In the genomic region with DNA sequence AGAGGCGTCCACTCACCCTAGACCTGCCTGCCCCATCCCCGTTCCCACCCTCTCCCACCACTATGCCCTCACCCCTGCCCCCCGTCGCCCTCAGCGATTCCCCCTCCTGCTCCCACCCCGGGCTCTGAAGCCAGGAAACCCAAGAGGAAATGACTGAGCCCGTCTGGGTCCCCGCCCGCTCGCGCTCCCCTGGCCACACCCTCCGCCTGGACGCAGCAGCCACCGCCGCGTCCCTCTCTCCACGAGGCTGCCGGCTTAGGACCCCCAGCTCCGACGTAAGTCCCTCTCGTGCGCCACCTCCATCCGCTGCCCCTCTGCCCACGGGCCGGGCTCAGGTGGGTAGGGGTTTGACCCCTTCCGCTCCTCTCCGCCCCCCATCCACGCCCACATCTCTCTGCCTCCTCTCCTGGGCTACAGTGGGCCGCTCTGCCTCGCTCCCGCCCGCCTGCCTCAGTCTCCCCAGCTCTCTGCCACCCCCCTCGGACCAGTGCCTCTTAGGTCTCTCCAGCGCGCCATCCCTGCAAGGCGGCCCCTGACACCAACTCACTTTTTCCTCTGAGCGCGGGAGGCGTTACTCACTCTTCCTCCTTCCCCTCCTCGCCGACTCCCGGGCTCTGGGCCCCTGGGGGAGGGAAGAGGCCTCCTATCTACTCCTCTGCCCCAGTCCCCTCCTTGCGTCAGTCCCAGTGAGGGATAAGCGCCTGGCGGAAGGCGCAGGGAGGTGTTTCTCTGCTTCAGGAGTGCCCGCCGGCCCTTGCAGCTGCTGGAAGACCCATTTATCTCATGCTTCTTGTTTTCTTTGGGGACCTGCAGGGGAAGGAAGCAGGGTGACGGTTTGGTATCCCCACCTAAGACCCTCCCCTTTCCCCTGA, we compare ENCODE assay signal across 1 cellular context.
TF ChIP-seq lines count a peak whose summit lies in the region.

A gene with protein sequence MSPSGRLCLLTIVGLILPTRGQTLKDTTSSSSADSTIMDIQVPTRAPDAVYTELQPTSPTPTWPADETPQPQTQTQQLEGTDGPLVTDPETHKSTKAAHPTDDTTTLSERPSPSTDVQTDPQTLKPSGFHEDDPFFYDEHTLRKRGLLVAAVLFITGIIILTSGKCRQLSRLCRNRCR (plus strand): TSS at position 201 of the 872 bp plus-strand sequence. CDS start 816 bp downstream, outside the sequence.

TF ChIP-seq in HCT116, 20 proteins besides CTCF, POLR2A, EP300 and RAD21 (continued from another document):
- TF ChIP-seq, protein P1, sequence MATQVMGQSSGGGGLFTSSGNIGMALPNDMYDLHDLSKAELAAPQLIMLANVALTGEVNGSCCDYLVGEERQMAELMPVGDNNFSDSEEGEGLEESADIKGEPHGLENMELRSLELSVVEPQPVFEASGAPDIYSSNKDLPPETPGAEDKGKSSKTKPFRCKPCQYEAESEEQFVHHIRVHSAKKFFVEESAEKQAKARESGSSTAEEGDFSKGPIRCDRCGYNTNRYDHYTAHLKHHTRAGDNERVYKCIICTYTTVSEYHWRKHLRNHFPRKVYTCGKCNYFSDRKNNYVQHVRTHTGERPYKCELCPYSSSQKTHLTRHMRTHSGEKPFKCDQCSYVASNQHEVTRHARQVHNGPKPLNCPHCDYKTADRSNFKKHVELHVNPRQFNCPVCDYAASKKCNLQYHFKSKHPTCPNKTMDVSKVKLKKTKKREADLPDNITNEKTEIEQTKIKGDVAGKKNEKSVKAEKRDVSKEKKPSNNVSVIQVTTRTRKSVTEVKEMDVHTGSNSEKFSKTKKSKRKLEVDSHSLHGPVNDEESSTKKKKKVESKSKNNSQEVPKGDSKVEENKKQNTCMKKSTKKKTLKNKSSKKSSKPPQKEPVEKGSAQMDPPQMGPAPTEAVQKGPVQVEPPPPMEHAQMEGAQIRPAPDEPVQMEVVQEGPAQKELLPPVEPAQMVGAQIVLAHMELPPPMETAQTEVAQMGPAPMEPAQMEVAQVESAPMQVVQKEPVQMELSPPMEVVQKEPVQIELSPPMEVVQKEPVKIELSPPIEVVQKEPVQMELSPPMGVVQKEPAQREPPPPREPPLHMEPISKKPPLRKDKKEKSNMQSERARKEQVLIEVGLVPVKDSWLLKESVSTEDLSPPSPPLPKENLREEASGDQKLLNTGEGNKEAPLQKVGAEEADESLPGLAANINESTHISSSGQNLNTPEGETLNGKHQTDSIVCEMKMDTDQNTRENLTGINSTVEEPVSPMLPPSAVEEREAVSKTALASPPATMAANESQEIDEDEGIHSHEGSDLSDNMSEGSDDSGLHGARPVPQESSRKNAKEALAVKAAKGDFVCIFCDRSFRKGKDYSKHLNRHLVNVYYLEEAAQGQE (IDR thresholded peaks at IDR 0.05; ENCODE audit: low read depth) = no peak
- TF ChIP-seq, protein P2, sequence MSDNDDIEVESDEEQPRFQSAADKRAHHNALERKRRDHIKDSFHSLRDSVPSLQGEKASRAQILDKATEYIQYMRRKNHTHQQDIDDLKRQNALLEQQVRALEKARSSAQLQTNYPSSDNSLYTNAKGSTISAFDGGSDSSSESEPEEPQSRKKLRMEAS (IDR thresholded peaks at IDR 0.05) = peak; percentile 76
- TF ChIP-seq ELF1 (IDR thresholded peaks at IDR 0.05; ENCODE audit: borderline replicate concordance, low read depth) = no peak; the same call in 1 of the 2 replicates
- TF ChIP-seq CBX3 (IDR thresholded peaks at IDR 0.05; ENCODE audit: low read depth) = no peak
- TF ChIP-seq ZNF274 (IDR thresholded peaks at IDR 0.05; ENCODE audit: low read depth, low read length) = no peak
- TF ChIP-seq YY1 (IDR thresholded peaks at IDR 0.05; ENCODE audit: extremely low read depth, insufficient replicate concordance, low read depth, low read length) = peak; percentile 23
- TF ChIP-seq, protein P3, sequence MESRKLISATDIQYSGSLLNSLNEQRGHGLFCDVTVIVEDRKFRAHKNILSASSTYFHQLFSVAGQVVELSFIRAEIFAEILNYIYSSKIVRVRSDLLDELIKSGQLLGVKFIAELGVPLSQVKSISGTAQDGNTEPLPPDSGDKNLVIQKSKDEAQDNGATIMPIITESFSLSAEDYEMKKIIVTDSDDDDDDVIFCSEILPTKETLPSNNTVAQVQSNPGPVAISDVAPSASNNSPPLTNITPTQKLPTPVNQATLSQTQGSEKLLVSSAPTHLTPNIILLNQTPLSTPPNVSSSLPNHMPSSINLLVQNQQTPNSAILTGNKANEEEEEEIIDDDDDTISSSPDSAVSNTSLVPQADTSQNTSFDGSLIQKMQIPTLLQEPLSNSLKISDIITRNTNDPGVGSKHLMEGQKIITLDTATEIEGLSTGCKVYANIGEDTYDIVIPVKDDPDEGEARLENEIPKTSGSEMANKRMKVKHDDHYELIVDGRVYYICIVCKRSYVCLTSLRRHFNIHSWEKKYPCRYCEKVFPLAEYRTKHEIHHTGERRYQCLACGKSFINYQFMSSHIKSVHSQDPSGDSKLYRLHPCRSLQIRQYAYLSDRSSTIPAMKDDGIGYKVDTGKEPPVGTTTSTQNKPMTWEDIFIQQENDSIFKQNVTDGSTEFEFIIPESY (IDR thresholded peaks at IDR 0.05; ENCODE audit: extremely low read depth, insufficient replicate concordance, low read length) = no peak
- TF ChIP-seq ATF3 (IDR thresholded peaks at IDR 0.05) = no peak
- TF ChIP-seq JUND (IDR thresholded peaks at IDR 0.05) = no peak
TF ChIP-seq in HCT116: peak in this region for 6.
